Comparison of ENCODE assay signal across 1 cellular context in the genomic region with DNA sequence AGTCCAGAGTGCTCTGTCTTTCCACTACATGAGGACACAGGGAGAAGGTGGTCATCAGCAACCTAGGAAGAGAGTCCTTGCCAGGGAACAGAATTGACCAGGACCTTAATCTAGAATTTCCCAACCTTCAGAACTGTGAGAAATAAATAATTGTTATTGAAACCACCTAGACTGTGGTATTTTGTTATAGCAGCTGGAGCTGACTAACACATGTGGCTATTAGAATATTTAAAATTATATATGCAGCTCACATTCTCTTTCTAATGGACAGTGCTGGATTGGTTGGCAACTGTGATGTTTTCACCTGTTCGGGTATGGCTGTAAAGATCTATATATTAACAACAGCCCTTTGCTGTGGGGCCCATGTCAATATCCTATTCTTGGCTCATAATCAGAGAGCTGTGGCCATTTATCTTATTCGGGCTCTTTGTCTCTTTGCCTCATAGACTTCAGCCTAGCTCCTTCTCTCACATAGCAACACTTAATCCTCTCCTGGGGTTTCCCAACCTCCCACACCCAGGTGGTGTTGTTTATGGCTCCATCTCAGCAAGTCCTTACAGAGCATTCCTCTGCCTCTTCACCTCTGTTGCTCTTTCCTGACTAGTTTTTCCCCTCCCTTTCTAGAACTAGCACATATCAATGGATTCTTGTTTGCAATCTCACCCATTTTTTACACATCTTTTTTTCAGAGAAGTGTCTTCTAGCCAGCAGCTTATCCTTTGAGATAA.
TF ChIP-seq lines count a peak whose summit lies in the region.

No MANE protein-coding gene starts in this region.

TF ChIP-seq in WTC11, 78 proteins besides CTCF, POLR2A, EP300 and RAD21 (continued from another document):
- no peak for TF ChIP-seq ATF6 (CRISPR knock-in tag; IDR thresholded peaks at IDR 0.05)
- no peak for TF ChIP-seq KAT7 (CRISPR knock-in tag; IDR thresholded peaks at IDR 0.05; ENCODE audit: borderline replicate concordance)
- TF ChIP-seq ZNF532 (CRISPR knock-in tag; IDR thresholded peaks at IDR 0.05; ENCODE audit: borderline replicate concordance): no peak
- no peak for TF ChIP-seq ZNF121 (CRISPR knock-in tag; IDR thresholded peaks at IDR 0.05)
- no peak for TF ChIP-seq ZNF423 (CRISPR knock-in tag; IDR thresholded peaks at IDR 0.05)
